In genomic region chr11:104122008-104122635, GRCh38 we compare ENCODE assay signal across 17 cellular contexts. TPM values are rescaled to one million over a fixed set of nuclear protein-coding genes. Genes with fewer than 3 reads are reported as not detected.
"Had no signal": no experiment of that assay in that cellular context is flagged by ENCODE, and none has a peak within 500 bp of the region (broad histone marks: within the 10 kb centered on the region; RNA-seq: fewer than 3 reads in every experiment).

No MANE protein-coding gene starts in this region.

- H3K36me3 Mint-ChIP-seq: activated CD4-positive, alpha-beta memory T cell treated with anti-CD3 and anti-CD28 coated beads for 36 hours; activated naive CD8-positive, alpha-beta T cell; stimulated activated naive B cell treated with anti-CD40 and anti-IgM and Interleukin-4, amounts not matched to agents 10 μg/mL and 1 μg/mL and 100 μg/mL, for 72 hours had no signal

- H3K36me3 ChIP-seq: neutrophil, right atrium auricular region, tibial nerve, vagina had no signal

- H3K4me1 Mint-ChIP-seq: stimulated activated naive B cell treated with anti-CD40 and anti-IgM and Interleukin-4, amounts not matched to agents 10 μg/mL and 1 μg/mL and 100 μg/mL, for 72 hours had no signal

- DNase-seq: activated CD4-positive, alpha-beta memory T cell treated with anti-CD3 and anti-CD28 coated beads for 36 hours; activated effector memory CD4-positive, alpha-beta T cell treated with anti-CD3 and anti-CD28 coated beads, Interleukin-2, amount 50 U/mL, for 16 hours; activated T-cell treated with anti-CD3 and anti-CD28 coated beads, Interleukin-2, amount 50 U/mL, for 4 hours; amygdala; dorsolateral prefrontal cortex; hypothalamus; midbrain; posterior cingulate gyrus; small intestine; stimulated activated naive B cell treated with anti-CD40 and anti-IgM and Interleukin-4, amounts not matched to agents 10 μg/mL and 1 μg/mL and 100 μg/mL, for 72 hours had no signal

- H3K9me3 ChIP-seq: neutrophil, right atrium auricular region, vagina had no signal

- ATAC-seq: activated T-cell treated with anti-CD3 and anti-CD28 coated beads, Interleukin-2, amount 50 U/mL, for 4 hours; esophagus mucosa; stimulated activated naive B cell treated with anti-CD40 and anti-IgM and Interleukin-4, amounts not matched to agents 10 μg/mL and 1 μg/mL and 100 μg/mL, for 72 hours had no signal

- H3K4me1 ChIP-seq: right atrium auricular region had no signal

- H3K9me3 Mint-ChIP-seq: activated T-cell treated with anti-CD3 and anti-CD28 coated beads, Interleukin-2, amount 50 U/mL, for 4 hours had no signal

- H3K27ac ChIP-seq: dorsolateral prefrontal cortex, neutrophil, right atrium auricular region, tibial nerve, vagina had no signal

- H3K4me3 Mint-ChIP-seq: activated CD4-positive, alpha-beta memory T cell treated with anti-CD3 and anti-CD28 coated beads for 36 hours; activated naive CD8-positive, alpha-beta T cell; activated T-cell treated with anti-CD3 and anti-CD28 coated beads, Interleukin-2, amount 50 U/mL, for 4 hours; stimulated activated naive B cell treated with anti-CD40 and anti-IgM and Interleukin-4, amounts not matched to agents 10 μg/mL and 1 μg/mL and 100 μg/mL, for 72 hours had no signal

- H3K27me3 ChIP-seq: dorsolateral prefrontal cortex, neutrophil, right atrium auricular region, tibial nerve, vagina had no signal

- H3K27me3 Mint-ChIP-seq: activated CD4-positive, alpha-beta memory T cell treated with anti-CD3 and anti-CD28 coated beads for 36 hours; activated naive CD8-positive, alpha-beta T cell; stimulated activated naive B cell treated with anti-CD40 and anti-IgM and Interleukin-4, amounts not matched to agents 10 μg/mL and 1 μg/mL and 100 μg/mL, for 72 hours had no signal

- H3K4me3 ChIP-seq: dorsolateral prefrontal cortex, lung, right atrium auricular region, tibial nerve, vagina had no signal

- H3K27ac Mint-ChIP-seq: activated CD4-positive, alpha-beta memory T cell treated with anti-CD3 and anti-CD28 coated beads for 36 hours; activated naive CD8-positive, alpha-beta T cell; stimulated activated naive B cell treated with anti-CD40 and anti-IgM and Interleukin-4, amounts not matched to agents 10 μg/mL and 1 μg/mL and 100 μg/mL, for 72 hours had no signal

RNA-seq across cellular contexts. Expression of gene PDGFD, which starts 41.8 kb away (rescaled TPM):
- total RNA-seq: activated CD4-positive, alpha-beta memory T cell treated with anti-CD3 and anti-CD28 coated beads for 36 hours had no signal
